21 cellular contexts compared by ENCODE assay signal in the genomic region with DNA sequence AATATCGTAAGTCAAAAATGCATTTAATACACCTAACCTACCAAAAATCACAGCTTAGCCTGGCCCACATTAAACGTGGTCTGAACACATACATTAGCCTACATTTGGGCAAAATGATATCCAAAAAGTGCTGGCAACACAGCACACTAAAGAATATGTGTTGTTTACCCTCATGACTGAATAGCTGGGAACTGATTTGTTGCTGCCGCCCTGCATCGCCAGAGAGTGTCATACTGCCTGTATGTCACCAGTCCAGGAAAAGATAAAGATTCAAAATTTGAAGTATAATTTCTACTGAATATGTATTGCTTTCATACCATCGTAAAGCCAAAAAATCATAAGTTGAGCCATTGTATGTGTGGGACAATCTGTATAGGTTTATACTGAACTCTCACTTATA.
DNase-seq lines count a peak whose midpoint lies in the region; ATAC-seq, FAIRE-seq and TF ChIP-seq lines count a peak whose summit lies in the region.
"Had no signal": no experiment of that assay in that cellular context is flagged by ENCODE, and none has a peak within 500 bp of the region (broad histone marks: within the 10 kb centered on the region; RNA-seq: fewer than 3 reads in every experiment).

No MANE protein-coding gene starts in this region.

- H3K36me3 ChIP-seq in HepG2 (replicated peaks in 1 of 2; ENCODE audit: control insufficient read depth in 1 of 2, insufficient read depth in 2 of 2, low read length in 2 of 2) (no peaks in the 10 kb centered on the region), right lobe of liver (no peaks in the 10 kb centered on the region)
- H3K36me3 ChIP-seq: BLaER1 treated with 17β-estradiol and CSF1 and Interleukin-3, amounts not matched to agents 10 nM and 100 nM had no signal

- TF ChIP-seq EP300 in HepG2 (IDR thresholded peaks at IDR 0.05; ENCODE audit: low read depth in 2 of 2, low read length in 2 of 2) (no peak), HepG2 (CRISPR knock-in tag; IDR thresholded peaks at IDR 0.05; ENCODE audit: borderline replicate concordance) (no peak)

- H3K27ac ChIP-seq in HepG2 (ENCODE audit: extremely low read length, insufficient read depth, low read length) (no peak overlapping the region), right lobe of liver (no peak overlapping the region)
- H3K27ac ChIP-seq: 22Rv1; A549; BLaER1 treated with 17β-estradiol and CSF1 and Interleukin-3, amounts not matched to agents 10 nM and 100 nM; C4-2B had no signal

- no peaks in the 10 kb centered on the region for H4K20me1 ChIP-seq in HepG2 (ENCODE audit: insufficient read depth, low read length)
- H4K20me1 ChIP-seq: BLaER1 treated with 17β-estradiol and CSF1 and Interleukin-3, amounts not matched to agents 10 nM and 100 nM had no signal

- TF ChIP-seq CTCF in HepG2 (CRISPR knock-in tag; IDR thresholded peaks at IDR 0.05) = no peak
- no peak for TF ChIP-seq CTCF in right lobe of liver (IDR thresholded peaks at IDR 0.05)

- H3K4me1 ChIP-seq in HepG2 (ENCODE audit: insufficient read depth, low read length) (peaks cover 18% of the 10 kb centered on the region), right lobe of liver (peaks cover 0 to 13% (median 6%) of the 10 kb centered on the region in 4 donors)
- H3K4me1 ChIP-seq: A549; BLaER1 treated with 17β-estradiol and CSF1 and Interleukin-3, amounts not matched to agents 10 nM and 100 nM; Caco-2 had no signal

- intact Hi-C loops in Right ventricle myocardium superior (cut with DNase I) = no loop called here
- intact Hi-C loops in Right ventricle myocardium inferior (cut with DNase I) = no loop called here
- intact Hi-C loops in left ventricle myocardium superior (cut with micrococcal nuclease) = no loop called here
- intact Hi-C loops in cardiac septum (cut with DNase I) = no loop called here
- intact Hi-C loops in HepG2 (cut with micrococcal nuclease; ENCODE audit: unreplicated experiment) = no loop called here
- intact Hi-C loops in right lobe of liver (cut with DNase I) = no loop called here

- H3K9me3 ChIP-seq in HepG2 (ENCODE audit: low read length) (no peaks in the 10 kb centered on the region), right lobe of liver (no peaks in the 10 kb centered on the region)
- H3K9me3 ChIP-seq: A549, Caco-2 had no signal

- CTCF ChIA-PET in HepG2 (lab: Yijun Ruan, JAX; ENCODE audit: low intra/inter-chr PET ratio, low total read pairs) = no interaction called here

- no peak for DNase-seq in Right ventricle myocardium superior
- no peak for DNase-seq in Right ventricle myocardium inferior (ENCODE audit: missing footprints)
- DNase-seq in left ventricle myocardium superior = no peak
- DNase-seq in cardiac septum (ENCODE audit: low spot score) = no peak
- DNase-seq in HepG2 (ENCODE audit: low spot score) = no peak
- DNase-seq in right lobe of liver = no peak
- DNase-seq: AML-193; Caco-2; Calu3; CD4-positive, alpha-beta T cell; CD8-positive, alpha-beta T cell; DMS79 treated with DMSO at 0.1 percent for 48 hours; GF-D8 had no signal

- FAIRE-seq in HepG2 (lab: Jason Lieb, UNC) = no peak
- FAIRE-seq: A549, D721Med, G401.6, GM12891, GM19239 had no signal

- H3K27me3 ChIP-seq in HepG2 (ENCODE audit: control insufficient read depth in 1 of 2, insufficient read depth in 2 of 2, low read length in 2 of 2) (no peaks in the 10 kb centered on the region), right lobe of liver (no peaks in the 10 kb centered on the region)
- H3K27me3 ChIP-seq: BLaER1 treated with 17β-estradiol and CSF1 and Interleukin-3, amounts not matched to agents 10 nM and 100 nM had no signal

- H2AFZ ChIP-seq in HepG2 (ENCODE audit: low read length) = no peak overlapping the region

- no peak overlapping the region for H3K4me2 ChIP-seq in HepG2 (ENCODE audit: low read depth, low read length)
- H3K4me2 ChIP-seq: A549; BLaER1 treated with 17β-estradiol and CSF1 and Interleukin-3, amounts not matched to agents 10 nM and 100 nM had no signal

- H3K79me2 ChIP-seq in HepG2 (ENCODE audit: insufficient read depth, low read length) = no peaks in the 10 kb centered on the region

- POLR2A ChIA-PET in HepG2 (lab: Yijun Ruan, JAX) = no interaction called here

- H3K9ac ChIP-seq in HepG2 (ENCODE audit: insufficient read depth, low read depth, low read length) = no peak overlapping the region
- H3K9ac ChIP-seq: BLaER1 treated with 17β-estradiol and CSF1 and Interleukin-3, amounts not matched to agents 10 nM and 100 nM had no signal

- TF ChIP-seq RAD21 in HepG2 (CRISPR knock-in tag; IDR thresholded peaks at IDR 0.05) = no peak

- 94% methylated on average over 5 of the region's 5 CpGs for WGBS in HepG2 (ENCODE audit: low lambda C conversion rate)
- WGBS in right lobe of liver (ENCODE audit: insufficient coverage, low coverage, low lambda C conversion rate, missing lambda C conversion rate) = 97% methylated on average over 5 of the region's 5 CpGs

- TF ChIP-seq POLR2A in HepG2 (IDR thresholded peaks at IDR 0.05; ENCODE audit: insufficient read depth in 1 of 2, low read depth in 2 of 2, low read length in 2 of 2) (no peak), right lobe of liver (IDR thresholded peaks at IDR 0.05) (no peak)

- in situ Hi-C loops in HepG2 (cut with HindIII; ENCODE audit: extremely low pct_ligation_motif_present, low pct_unique_long_range_greater_than_20kb) = no loop called here

- BruUV-seq in HepG2 (replicated peaks; lab: Mats Ljungman, UMichigan) = no TSS peak

- peak; percentile 69 for ATAC-seq in Right ventricle myocardium superior (ENCODE audit: poor library complexity)
- ATAC-seq in Right ventricle myocardium inferior = no peak
- ATAC-seq in left ventricle myocardium superior = peak; percentile 51
- ATAC-seq in HepG2 = no peak
- no peak for ATAC-seq in right lobe of liver
- ATAC-seq: A549; CD8-positive, alpha-beta T cell had no signal

- H3K4me3 ChIP-seq in HepG2 (replicated peaks in 1 of 3; ENCODE audit: insufficient read depth in 1 of 3, low read depth in 2 of 3, low read length in 3 of 3) (no peak overlapping the region), right lobe of liver (no peak overlapping the region)
- H3K4me3 ChIP-seq: A549; BLaER1 treated with 17β-estradiol and CSF1 and Interleukin-3, amounts not matched to agents 10 nM and 100 nM had no signal

TF ChIP-seq in HepG2, 621 proteins besides CTCF, POLR2A, EP300 and RAD21:
- TF ChIP-seq SOX6 (IDR thresholded peaks at IDR 0.05) (no peak), SOX6 (CRISPR knock-in tag; IDR thresholded peaks at IDR 0.05) (no peak), RFX1 (IDR thresholded peaks at IDR 0.05) (0 out of 2 replicates have a peak, but pooled peaks have one; percentile 4)

Comparison
In these comparisons a context has a peak if more than half of its experiments do, and no peak if none do; other contexts are left out.
1. ATAC-seq: peak in Right ventricle myocardium superior (single experiment) and left ventricle myocardium superior (single experiment); none in Right ventricle myocardium inferior (single experiment), HepG2 (single experiment) and right lobe of liver (0 of 4).